Comparison of ENCODE assay signal across 8 cellular contexts in the genomic region with DNA sequence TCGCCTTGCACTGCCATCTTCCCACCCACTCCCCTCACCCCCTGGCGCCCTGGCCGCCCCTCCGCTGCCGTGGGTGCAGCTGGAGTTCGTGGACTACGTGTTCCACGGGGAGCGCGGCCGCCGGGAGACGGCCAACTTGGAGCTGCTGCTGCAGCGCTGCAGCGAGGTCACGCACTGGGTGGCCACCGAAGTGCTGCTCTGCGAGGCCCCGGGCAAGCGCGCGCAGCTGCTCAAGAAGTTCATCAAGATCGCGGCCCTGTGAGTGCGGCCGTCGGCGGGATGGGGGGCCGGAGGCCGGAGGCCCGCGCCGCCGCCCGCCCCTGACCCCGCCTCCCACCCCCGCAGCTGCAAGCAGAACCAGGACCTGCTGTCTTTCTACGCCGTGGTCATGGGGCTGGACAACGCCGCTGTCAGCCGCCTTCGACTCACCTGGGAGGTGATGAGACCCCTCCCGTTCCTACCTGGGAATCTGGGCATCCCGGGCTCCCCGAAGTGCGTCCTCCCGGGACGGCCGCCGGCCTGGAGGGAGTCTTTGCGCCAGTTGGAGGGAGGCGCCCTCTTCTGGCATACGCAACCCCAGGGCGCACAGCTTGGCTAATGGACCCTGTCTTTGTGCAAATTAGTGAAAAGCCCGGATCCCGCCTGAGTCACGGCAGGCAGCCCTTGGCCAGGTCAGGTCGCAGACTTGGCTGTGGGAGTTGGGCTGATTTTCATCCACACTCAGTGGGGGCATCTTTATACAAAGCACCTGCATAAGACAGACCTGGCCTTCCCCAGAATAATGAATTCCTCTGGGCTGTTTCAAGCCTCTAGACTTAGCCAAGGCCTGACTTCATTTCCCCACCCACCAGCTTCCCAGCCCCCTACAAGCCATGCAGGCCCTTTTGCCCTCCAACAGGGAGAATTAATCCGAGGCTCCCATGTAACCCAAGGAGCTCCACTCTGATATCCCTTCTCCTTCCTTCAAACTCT. TPM values are rescaled to one million over a fixed set of nuclear protein-coding genes. Genes with fewer than 3 reads are reported as not detected.
A peak's percentile ranks its signal among the peaks of the same experiment; 100 is the strongest.
DNase-seq lines count a peak whose midpoint lies in the region; ATAC-seq and TF ChIP-seq lines count a peak whose summit lies in the region.

No MANE protein-coding gene starts in this region.

- peaks cover 0 to 15% of the 10 kb centered on the region in 2 donors for H3K4me1 ChIP-seq in right atrium auricular region
- peaks cover 4% of the 10 kb centered on the region for H3K4me1 ChIP-seq in psoas muscle
- H3K4me1 ChIP-seq in urinary bladder (ENCODE audit: insufficient read depth): no peaks in the 10 kb centered on the region

- ATAC-seq in GM19043 (IDR thresholded peaks at IDR 0.05; ENCODE audit: low read depth, unreplicated experiment) (peak; percentile 77), psoas muscle (peak; percentile 64 to 86 (median 74))

- no peaks in the 10 kb centered on the region for H3K9me3 ChIP-seq in right atrium auricular region
- H3K9me3 ChIP-seq in psoas muscle: no peaks in the 10 kb centered on the region

- 5 to 16% (median 6%) methylated on average over 49 to 60 of the region's 60 CpGs for WGBS in psoas muscle, 3 donors
- 5% methylated on average over 60 of the region's 60 CpGs for WGBS in urinary bladder

- H3K27me3 ChIP-seq in right atrium auricular region (no peaks in the 10 kb centered on the region), psoas muscle (ENCODE audit: insufficient read depth in 3 of 3, low read length in 2 of 3) (no peaks in the 10 kb centered on the region)

- DNase-seq in AG20443 (ENCODE audit: low spot score) (peak; percentile 90), HuH-7 (ENCODE audit: low spot score) (peak; percentile 80), T follicular helper cell (ENCODE audit: low read depth) (peak; percentile 52), amniotic stem cell (lab: John Stamatoyannopoulos, UW) (peak; percentile 58), right atrium auricular region (ENCODE audit: low spot score) (peak; percentile 87), psoas muscle (peak; percentile 75 to 83)

- H3K27ac ChIP-seq in right atrium auricular region: peak overlapping the region; percentile 54 to 65
- H3K27ac ChIP-seq in psoas muscle: no peak overlapping the region
- no peak overlapping the region for H3K27ac ChIP-seq in urinary bladder (ENCODE audit: low read depth)

- intact Hi-C loops in psoas muscle (cut with DNase I): loop anchor here in 1 of 2 donors (10.0 kb wide), 1 partner anchor 163 kb away; no protein-coding TSS in a partner anchor

- H3K36me3 ChIP-seq in right atrium auricular region (no peaks in the 10 kb centered on the region), psoas muscle (ENCODE audit: insufficient read depth in 1 of 2, low read depth in 1 of 2) (peaks cover 0 to 22% of the 10 kb centered on the region in 2 donors), urinary bladder (ENCODE audit: insufficient read depth) (no peaks in the 10 kb centered on the region)

- H3K4me3 ChIP-seq in right atrium auricular region (peak overlapping the region; percentile 49 to 62), psoas muscle (peak overlapping the region; percentile 64), urinary bladder (ENCODE audit: low read depth, low read length) (peak overlapping the region; percentile 50)

- TF ChIP-seq CTCF in right atrium auricular region (IDR thresholded peaks at IDR 0.05): peak; percentile 56 to 87
- peak; percentile 48 for TF ChIP-seq CTCF in psoas muscle (IDR thresholded peaks at IDR 0.05)

RNA-seq across cellular contexts. Expression of a gene that starts 14.3 kb away (rescaled TPM):
- total RNA-seq in right atrium auricular region (1 to 10 TPM; 1.6 to 2.9 TPM), psoas muscle (1 to 10 TPM; 2.8 to 5.7 (median 3.9) TPM), urinary bladder (8.0 TPM)
- polyA plus RNA-seq in psoas muscle (1 to 10 TPM; 1.7 to 4.2 (median 3.5) TPM), urinary bladder (10.9 TPM)

RNA-seq across cellular contexts. Expression of a gene that starts 27.6 kb away (rescaled TPM):
- total RNA-seq in right atrium auricular region (1 to 10 TPM; 5.0 to 8.5 TPM), psoas muscle (1 to 10 TPM; 6.8 to 9.6 (median 8.4) TPM), urinary bladder (10.4 TPM)
- polyA plus RNA-seq in psoas muscle (10 to 100 TPM in 1 of 3 donors, 1 to 10 TPM in 2; 4.0 to 10.5 (median 4.8) TPM), urinary bladder (12.0 TPM)

RNA-seq across cellular contexts. Expression of a gene that starts 51.2 kb away (rescaled TPM):
- total RNA-seq in right atrium auricular region (10 to 100 TPM; 26.0 to 35.5 TPM), psoas muscle (10 to 100 TPM; 43.9 to 76.7 (median 57.1) TPM), urinary bladder (45.4 TPM)
- polyA plus RNA-seq in psoas muscle (10 to 100 TPM; 34.5 to 53.6 (median 38.6) TPM), urinary bladder (64.2 TPM)

Comparison
In these comparisons a context has a peak if more than half of its experiments do, and no peak if none do; other contexts are left out.
1. H3K27ac ChIP-seq: peak in right atrium auricular region (2 of 2); none in psoas muscle (single experiment) and urinary bladder (single experiment).
2. Peak in every context shown above with its lines, with median percentiles within 50 percentile points of each other: DNase-seq and H3K4me3 ChIP-seq.